In the genomic region with DNA sequence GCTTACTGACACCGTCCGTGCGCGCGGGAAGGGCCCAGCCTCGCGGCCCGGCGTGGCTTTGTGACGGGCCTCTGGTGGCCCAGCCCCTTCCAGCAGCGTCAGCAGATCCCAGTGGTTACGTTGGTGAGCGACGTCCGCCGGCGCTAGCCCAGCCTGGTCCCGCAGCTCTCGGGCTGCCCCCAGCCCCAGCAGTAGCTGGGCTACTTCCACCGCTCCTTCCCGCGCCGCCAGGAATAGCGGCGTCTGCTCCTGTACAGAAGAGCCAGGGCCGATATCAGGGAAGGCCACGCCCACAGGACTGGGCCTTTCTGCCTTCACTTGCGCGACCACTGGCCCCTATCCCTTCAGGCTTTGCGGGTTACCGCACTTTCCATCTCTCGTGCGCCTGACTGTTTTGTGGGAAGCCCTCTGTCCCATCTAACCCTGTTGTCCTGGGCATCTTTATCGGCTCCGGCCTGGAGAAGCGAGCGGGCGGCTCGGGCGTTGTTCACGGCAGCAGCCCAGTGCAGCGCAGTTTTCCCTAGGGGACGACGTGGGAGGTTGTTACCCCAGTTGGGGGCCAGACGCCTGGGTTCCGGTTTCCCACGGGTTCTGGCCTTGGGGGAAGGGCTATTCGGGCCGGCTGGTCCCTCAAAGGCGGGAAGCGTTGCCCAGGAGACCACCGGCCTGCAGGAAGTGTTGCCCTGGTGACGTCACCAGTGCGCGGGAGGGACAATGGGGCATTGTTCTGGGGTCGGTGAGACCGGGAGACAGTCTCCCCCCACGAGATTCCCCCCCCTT, we compare ENCODE assay signal across 8 cellular contexts. TPM values are rescaled to one million over a fixed set of nuclear protein-coding genes. Genes with fewer than 3 reads are reported as not detected.
DNase-seq lines count a peak whose midpoint lies in the region; ATAC-seq and TF ChIP-seq lines count a peak whose summit lies in the region.

No MANE protein-coding gene starts in this region.

- H3K4me3 ChIP-seq in CD4-positive, CD25-positive, alpha-beta regulatory T cell (ENCODE audit: low read depth, low read length), result peak overlapping the region; percentile 82
- H3K4me3 ChIP-seq in epithelial cell of proximal tubule (ENCODE audit: low read depth, low read length), result peak overlapping the region; percentile 99

- peaks cover 22 to 37% (median 29%) of the 10 kb centered on the region in 4 donors for H3K4me1 Mint-ChIP-seq in CD4-positive, CD25-positive, alpha-beta regulatory T cell
- peaks cover 44% of the 10 kb centered on the region for H3K4me1 Mint-ChIP-seq in stimulated activated memory B cell treated with anti-CD40 and anti-IgM and Interleukin-4, amounts not matched to agents 10 μg/mL and 1 μg/mL and 100 μg/mL, for 72 hours

- no peaks in the 10 kb centered on the region for H3K27me3 ChIP-seq in CD4-positive, CD25-positive, alpha-beta regulatory T cell (ENCODE audit: control insufficient read depth, insufficient read depth, low read length)

- H3K4me3 Mint-ChIP-seq in CD4-positive, CD25-positive, alpha-beta regulatory T cell, result peak overlapping the region; percentile 97 to 99 (median 99)
- peak overlapping the region; percentile 98 for H3K4me3 Mint-ChIP-seq in stimulated activated memory B cell treated with anti-CD40 and anti-IgM and Interleukin-4, amounts not matched to agents 10 μg/mL and 1 μg/mL and 100 μg/mL, for 72 hours

- TF ChIP-seq CTCF in epithelial cell of proximal tubule (conservative IDR thresholded peaks at IDR 0.05; ENCODE audit: low read depth, low read length), result no peak

- peak in 2 of 3 donors; percentile 61 to 64 for DNase-seq in CD4-positive, CD25-positive, alpha-beta regulatory T cell
- DNase-seq in GM19240 (ENCODE audit: insufficient read length, low spot score) (peak; percentile 33), NCI-H748 (lab: John Stamatoyannopoulos, UW; ENCODE audit: unreplicated experiment) (peak; percentile 99), epithelial cell of proximal tubule (ENCODE audit: low read depth) (no peak), middle frontal gyrus (ENCODE audit: extremely low spot score, low spot score) (peak; percentile 80)
- peak in 2 of 3 experiments; percentile 52 to 53 for DNase-seq in activated CD8-positive, alpha-beta memory T cell treated with anti-CD3 and anti-CD28 coated beads for 48 hours (ENCODE audit: low read depth in 2 of 3, low spot score in 2 of 3)

- H3K9me3 Mint-ChIP-seq in CD4-positive, CD25-positive, alpha-beta regulatory T cell, result no peaks in the 10 kb centered on the region
- no peaks in the 10 kb centered on the region for H3K9me3 Mint-ChIP-seq in stimulated activated memory B cell treated with anti-CD40 and anti-IgM and Interleukin-4, amounts not matched to agents 10 μg/mL and 1 μg/mL and 100 μg/mL, for 72 hours

- peaks cover 48% of the 10 kb centered on the region for H3K4me1 ChIP-seq in CD4-positive, CD25-positive, alpha-beta regulatory T cell (ENCODE audit: control insufficient read depth, insufficient read depth, low read length, poor library complexity, severe bottlenecking)

- peak; percentile 86 to 87 for ATAC-seq in CD4-positive, CD25-positive, alpha-beta regulatory T cell (ENCODE audit: low read depth in 2 of 2)
- peak; percentile 69 for ATAC-seq in HG03442 (IDR thresholded peaks at IDR 0.05; ENCODE audit: unreplicated experiment)
- peak; percentile 95 for ATAC-seq in stimulated activated memory B cell treated with anti-CD40 and anti-IgM and Interleukin-4, amounts not matched to agents 10 μg/mL and 1 μg/mL and 100 μg/mL, for 72 hours

- no peaks in the 10 kb centered on the region for H3K36me3 ChIP-seq in CD4-positive, CD25-positive, alpha-beta regulatory T cell (ENCODE audit: control insufficient read depth, insufficient read depth, low read length)

- peak overlapping the region; percentile 91 to 99 (median 98) for H3K27ac Mint-ChIP-seq in CD4-positive, CD25-positive, alpha-beta regulatory T cell
- H3K27ac Mint-ChIP-seq in stimulated activated memory B cell treated with anti-CD40 and anti-IgM and Interleukin-4, amounts not matched to agents 10 μg/mL and 1 μg/mL and 100 μg/mL, for 72 hours, result peak overlapping the region; percentile 98

- no peaks in the 10 kb centered on the region for H3K36me3 Mint-ChIP-seq in CD4-positive, CD25-positive, alpha-beta regulatory T cell
- H3K36me3 Mint-ChIP-seq in stimulated activated memory B cell treated with anti-CD40 and anti-IgM and Interleukin-4, amounts not matched to agents 10 μg/mL and 1 μg/mL and 100 μg/mL, for 72 hours, result peaks cover 10% of the 10 kb centered on the region

- peak overlapping the region; percentile 97 for H3K27ac ChIP-seq in CD4-positive, CD25-positive, alpha-beta regulatory T cell (ENCODE audit: insufficient read depth, low read length, poor library complexity, severe bottlenecking)

- H3K9me3 ChIP-seq in CD4-positive, CD25-positive, alpha-beta regulatory T cell (ENCODE audit: control insufficient read depth in 2 of 2, low read length in 2 of 2), result no peaks in the 10 kb centered on the region

- H3K27me3 Mint-ChIP-seq in CD4-positive, CD25-positive, alpha-beta regulatory T cell, result peaks cover 23% of the 10 kb centered on the region
- no peaks in the 10 kb centered on the region for H3K27me3 Mint-ChIP-seq in stimulated activated memory B cell treated with anti-CD40 and anti-IgM and Interleukin-4, amounts not matched to agents 10 μg/mL and 1 μg/mL and 100 μg/mL, for 72 hours

RNA-seq across cellular contexts. Expression of a gene that starts 3.6 kb away (rescaled TPM):
- total RNA-seq in CD4-positive, CD25-positive, alpha-beta regulatory T cell, result 202 TPM
- polyA plus RNA-seq in CD4-positive, CD25-positive, alpha-beta regulatory T cell, result 100 to 1,000 TPM in 2 of 4 donors, 10 to 100 TPM in 2; 82.4 to 109 (median 96.1) TPM
- 15.7 and 17.8 TPM in 2 replicates for total RNA-seq in epithelial cell of proximal tubule

RNA-seq across cellular contexts. Expression of a gene that starts 6.1 kb away (rescaled TPM):
- 106 TPM for total RNA-seq in CD4-positive, CD25-positive, alpha-beta regulatory T cell
- polyA plus RNA-seq in CD4-positive, CD25-positive, alpha-beta regulatory T cell, result 1 to 10 TPM; 1.7 to 2.7 (median 1.9) TPM
- total RNA-seq in epithelial cell of proximal tubule, result 38.3 and 44.5 TPM in 2 replicates

RNA-seq across cellular contexts. Expression of a gene that starts 12.0 kb away (rescaled TPM):
- total RNA-seq in CD4-positive, CD25-positive, alpha-beta regulatory T cell, result 27.8 TPM
- under 1 TPM in 2 of 4 donors, not detected in 2; 0.44 to 0.52 TPM for polyA plus RNA-seq in CD4-positive, CD25-positive, alpha-beta regulatory T cell
- 0.80 and 1.4 TPM in 2 replicates for total RNA-seq in epithelial cell of proximal tubule

RNA-seq across cellular contexts. Expression of a gene that starts 17.9 kb away (rescaled TPM):
- total RNA-seq in CD4-positive, CD25-positive, alpha-beta regulatory T cell, result 30.0 TPM
- 100 to 1,000 TPM; 117 to 135 (median 131) TPM for polyA plus RNA-seq in CD4-positive, CD25-positive, alpha-beta regulatory T cell
- total RNA-seq in epithelial cell of proximal tubule, result 66.6 and 79.9 TPM in 2 replicates

RNA-seq across cellular contexts. Expression of a gene that starts 20.2 kb away (rescaled TPM):
- total RNA-seq in CD4-positive, CD25-positive, alpha-beta regulatory T cell, result 23.9 TPM
- 10 to 100 TPM; 11.8 to 15.2 (median 14.3) TPM for polyA plus RNA-seq in CD4-positive, CD25-positive, alpha-beta regulatory T cell
- total RNA-seq in epithelial cell of proximal tubule, result 57.1 and 72.2 TPM in 2 replicates

Comparison
In these comparisons a context has a peak if more than half of its experiments do, and no peak if none do; other contexts are left out.
1. RNA of a gene that starts 3.6 kb away (total RNA-seq): 202 TPM in CD4-positive, CD25-positive, alpha-beta regulatory T cell (single experiment); 15.7 to 17.8 TPM in epithelial cell of proximal tubule; every median in the first group is over 10 times any median in the second.
2. RNA of a gene that starts 12.0 kb away (total RNA-seq): 27.8 TPM in CD4-positive, CD25-positive, alpha-beta regulatory T cell (single experiment); 0.80 to 1.4 TPM in epithelial cell of proximal tubule; every median in the first group is over 10 times any median in the second.
3. Peak in every context shown above with its lines, with median percentiles within 50 percentile points of each other: ATAC-seq.